ENCODE assay signal across 16 cellular contexts in the genomic region with DNA sequence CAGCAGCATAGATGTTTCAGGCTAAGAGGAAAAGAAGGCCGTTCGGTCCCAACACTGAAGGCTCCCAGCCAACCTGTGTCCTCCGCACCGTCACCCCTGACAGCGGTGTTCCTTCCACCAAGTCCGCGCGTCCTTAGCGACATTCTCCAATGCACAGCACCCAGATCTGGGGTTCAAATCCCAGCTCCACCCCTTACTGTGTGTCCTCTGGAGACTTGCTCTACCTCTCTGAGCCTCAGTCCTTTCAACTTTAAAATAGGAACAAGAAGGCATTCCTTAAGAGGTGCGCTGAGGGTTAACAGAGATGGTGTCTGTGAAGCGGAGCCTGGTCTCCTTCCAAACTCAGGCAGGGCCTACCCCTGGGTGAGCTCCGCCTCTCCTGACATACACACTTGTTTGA.
DNase-seq lines count a peak whose midpoint lies in the region; ATAC-seq, FAIRE-seq and TF ChIP-seq lines count a peak whose summit lies in the region.
"Had no signal": no experiment of that assay in that cellular context is flagged by ENCODE, and none has a peak within 500 bp of the region (broad histone marks: within the 10 kb centered on the region; RNA-seq: fewer than 3 reads in every experiment).

No MANE protein-coding gene starts in this region.

- no peak overlapping the region for H3K18ac ChIP-seq in H1 (ENCODE audit: extremely low read depth, low read length)

- H3K79me1 ChIP-seq in H1 (ENCODE audit: low read depth, low read length), result no peaks in the 10 kb centered on the region

- TF ChIP-seq CTCF in heart left ventricle (IDR thresholded peaks at IDR 0.05) (no peak), H1 (IDR thresholded peaks at IDR 0.05; ENCODE audit: control extremely low read depth in 1 of 3, insufficient read depth in 1 of 3, low read depth in 1 of 3, low read length in 3 of 3) (no peak), mesothelial cell of epicardium (IDR thresholded peaks at IDR 0.05; ENCODE audit: unreplicated experiment) (no peak), spleen (IDR thresholded peaks at IDR 0.05 in 8 of 11, conservative IDR thresholded peaks at IDR 0.05 in 3 of 11) (no peak)

- no peak for TF ChIP-seq EP300 in H1 (IDR thresholded peaks at IDR 0.05; ENCODE audit: borderline replicate concordance in 1 of 2, low read depth in 2 of 2, low read length in 2 of 2)

- no peak overlapping the region for H2BK120ac ChIP-seq in H1 (replicated peaks; ENCODE audit: low read depth, low read length)

- no peak overlapping the region for H3K56ac ChIP-seq in H1 (replicated peaks; ENCODE audit: insufficient read length, low read depth, low read length)

- FAIRE-seq in H1 (lab: Jason Lieb, UNC), result no peak

- H2BK15ac ChIP-seq in H1 (ENCODE audit: low read length), result 0 out of 2 replicates have a peak overlapping the region, but pooled peaks have one; percentile 1

- H2BK20ac ChIP-seq in H1 (ENCODE audit: low read length), result no peak overlapping the region

- TF ChIP-seq POLR2A in heart left ventricle (IDR thresholded peaks at IDR 0.05) (no peak), H1 (IDR thresholded peaks at IDR 0.05; ENCODE audit: control extremely low read depth in 1 of 2, low read depth in 2 of 2, low read length in 2 of 2) (no peak), spleen (IDR thresholded peaks at IDR 0.05) (no peak)

- peak overlapping the region; percentile 54 to 92 (median 71) for H3K27ac ChIP-seq in heart left ventricle
- no peak overlapping the region for H3K27ac ChIP-seq in H1 (ENCODE audit: low read depth, low read length)
- no peak overlapping the region for H3K27ac ChIP-seq in spleen
- H3K27ac ChIP-seq: 22Rv1, PC-9 had no signal

- no peaks in the 10 kb centered on the region for H3K9me3 Mint-ChIP-seq in mesothelial cell of epicardium
- H3K9me3 Mint-ChIP-seq: CD8-positive, alpha-beta memory T cell had no signal

- H3K36me3 Mint-ChIP-seq in mesothelial cell of epicardium, result no peaks in the 10 kb centered on the region
- H3K36me3 Mint-ChIP-seq: CD8-positive, alpha-beta memory T cell had no signal

- H3K27ac Mint-ChIP-seq in mesothelial cell of epicardium, result peak overlapping the region; percentile 95
- H3K27ac Mint-ChIP-seq: CD8-positive, alpha-beta memory T cell had no signal

- peaks cover 0 to 2% (median 0%) of the 10 kb centered on the region in 12 donors for H3K9me3 ChIP-seq in heart left ventricle
- no peaks in the 10 kb centered on the region for H3K9me3 ChIP-seq in H1 (ENCODE audit: insufficient read depth in 2 of 2, low read depth in 1 of 2, low read length in 1 of 2)
- H3K9me3 ChIP-seq in spleen, result peaks cover 0 to 3% (median 0%) of the 10 kb centered on the region in 8 donors

- no peak overlapping the region for H3K4me3 Mint-ChIP-seq in mesothelial cell of epicardium
- H3K4me3 Mint-ChIP-seq: CD8-positive, alpha-beta memory T cell had no signal

- CTCF ChIA-PET in H1 (lab: Charles Lee; ENCODE audit: partially characterized antibody), result no interaction called here

- no peak overlapping the region for H2BK5ac ChIP-seq in H1 (ENCODE audit: low read depth, low read length)

- no peak overlapping the region for H4K5ac ChIP-seq in H1 (ENCODE audit: insufficient read length, low read depth, low read length)

- POLR2A ChIA-PET in H1 (lab: Charles Lee; ENCODE audit: partially characterized antibody), result no interaction called here

- no peak overlapping the region for H4K91ac ChIP-seq in H1 (replicated peaks; ENCODE audit: insufficient read length, low read length)

- H2AK5ac ChIP-seq in H1 (ENCODE audit: low read depth, low read length), result no peak overlapping the region

- intact Hi-C loops in heart left ventricle (cut with DNase I), result loop anchor here in 1 of 10 donors (5.0 kb wide), 1 partner anchor 60 kb away; no protein-coding TSS in a partner anchor
- intact Hi-C loops in cardiac septum (cut with DNase I), result loop anchor here (2.0 to 10.0 kb wide), 2 partner anchors 65 to 363 kb away; no protein-coding TSS in a partner anchor
- intact Hi-C loops in spleen (cut with DNase I; ENCODE audit: low total_unique reads), result no loop called here

- peaks cover 0 to 45% (median 12%) of the 10 kb centered on the region in 12 donors for H3K4me1 ChIP-seq in heart left ventricle
- H3K4me1 ChIP-seq in H1 (replicated peaks in 1 of 4; ENCODE audit: control insufficient read depth in 3 of 4, insufficient read depth in 4 of 4, low read length in 3 of 4), result peaks cover 0 to 6% (median 5%) of the 10 kb centered on the region in 4 experiments; a peak in 3 of 7 replicates
- H3K4me1 ChIP-seq in spleen, result peaks cover 0 to 9% (median 0%) of the 10 kb centered on the region in 6 donors

- H3K4me3 ChIP-seq in heart left ventricle, result peak overlapping the region in 1 of 12 donors; percentile 3
- no peak overlapping the region for H3K4me3 ChIP-seq in H1 (ENCODE audit: extremely low read depth in 1 of 4, insufficient read depth in 2 of 4, low read depth in 3 of 4, low read length in 4 of 4)
- H3K4me3 ChIP-seq in spleen, result no peak overlapping the region
- H3K4me3 ChIP-seq: PC-9 had no signal

- no peak overlapping the region for H2BK12ac ChIP-seq in H1 (ENCODE audit: low read depth, low read length)

- ATAC-seq in heart left ventricle (no peak), HG02970 (IDR thresholded peaks at IDR 0.05; ENCODE audit: low FRiP score, unreplicated experiment) (no peak)

- no peak overlapping the region for H3K23ac ChIP-seq in H1 (ENCODE audit: insufficient read length)

- peaks cover 0 to 7% of the 10 kb centered on the region in 2 experiments for H4K20me1 ChIP-seq in H1 (replicated peaks in 1 of 2; ENCODE audit: control insufficient read depth in 1 of 2, insufficient read depth in 2 of 2, low read length in 2 of 2)

- 71 to 87% (median 78%) methylated on average over 12 of the region's 12 CpGs for WGBS in heart left ventricle, 4 donors
- WGBS in H1 (ENCODE audit: extremely low coverage in 1 of 2, insufficient coverage in 1 of 2, insufficient read length in 1 of 2, insufficient replicate concordance in 2 of 2, low coverage in 1 of 2, low lambda C conversion rate in 2 of 2, missing lambda C conversion rate in 1 of 2), 2 experiments, result 86% methylated on average over 10 of the region's 12 CpGs; no CpG with 5 or more reads in 1 of the 2 experiments
- 83 to 95% (median 86%) methylated on average over 11 to 12 of the region's 12 CpGs for WGBS in spleen, 5 donors

- H3K4ac ChIP-seq in H1 (replicated peaks; ENCODE audit: insufficient read length, low read depth, low read length), result no peak overlapping the region

- H3K27me3 Mint-ChIP-seq in mesothelial cell of epicardium (ENCODE audit: low read depth), result peaks cover 3% of the 10 kb centered on the region

- no peak overlapping the region for H2AFZ ChIP-seq in H1 (ENCODE audit: low read length)
- H2AFZ ChIP-seq: PC-9 had no signal

- H3K14ac ChIP-seq in H1 (ENCODE audit: insufficient read length), result no peak overlapping the region

- H3K9ac ChIP-seq in H1 (replicated peaks in 1 of 4; ENCODE audit: extremely low read depth in 1 of 4, low read depth in 3 of 4, low read length in 3 of 4), result no peak overlapping the region

- peaks cover 42% of the 10 kb centered on the region for H3K4me1 Mint-ChIP-seq in mesothelial cell of epicardium
- H3K4me1 Mint-ChIP-seq: CD8-positive, alpha-beta memory T cell had no signal

- no peak overlapping the region for H4K8ac ChIP-seq in H1 (ENCODE audit: extremely low read depth, insufficient read depth, low read length)

- no peaks in the 10 kb centered on the region for H3K79me2 ChIP-seq in H1 (ENCODE audit: control insufficient read depth in 1 of 2, insufficient read depth in 2 of 2, low read length in 2 of 2)

- H3K36me3 ChIP-seq in heart left ventricle, result no peaks in the 10 kb centered on the region
- no peaks in the 10 kb centered on the region for H3K36me3 ChIP-seq in H1 (ENCODE audit: control insufficient read depth in 2 of 4, insufficient read depth in 4 of 4, low read length in 3 of 4)
- no peaks in the 10 kb centered on the region for H3K36me3 ChIP-seq in spleen

- TF ChIP-seq RAD21 in H1 (IDR thresholded peaks at IDR 0.05 in 1 of 2, conservative IDR thresholded peaks at IDR 0.05 in 1 of 2; ENCODE audit: low read depth in 2 of 2, low read length in 2 of 2), result no peak

- H3K27me3 ChIP-seq in heart left ventricle (peaks cover 0 to 25% (median 13%) of the 10 kb centered on the region in 9 donors), H1 (replicated peaks in 1 of 4; ENCODE audit: control insufficient read depth in 3 of 4, extremely low read depth in 1 of 4, insufficient read depth in 3 of 4, low read length in 3 of 4) (peaks cover 0 to 15% (median 8%) of the 10 kb centered on the region in 4 experiments; a peak in 4 of 7 replicates), spleen (replicated peaks in 1 of 7) (peaks cover 0 to 75% (median 6%) of the 10 kb centered on the region in 7 donors)

- no peak overlapping the region for H3K4me2 ChIP-seq in H1 (ENCODE audit: insufficient read depth in 1 of 2, low read depth in 2 of 2, low read length in 2 of 2)
- H3K4me2 ChIP-seq: PC-9 had no signal

- no peak for DNase-seq in heart left ventricle
- no peak for DNase-seq in cardiac septum (ENCODE audit: low spot score)
- DNase-seq in H1 (ENCODE audit: low read depth in 1 of 2, low spot score in 2 of 2), result no peak
- no peak for DNase-seq in mesothelial cell of epicardium (ENCODE audit: low spot score in 2 of 2, unreplicated experiment in 2 of 2)
- DNase-seq in spleen, result peak; percentile 45
- no peak for DNase-seq in kidney glomerular epithelial cell (lab: John Stamatoyannopoulos, UW)
- no peak for DNase-seq in GOT3 (lab: John Stamatoyannopoulos, UW)
- DNase-seq: CD8-positive, alpha-beta memory T cell; H7; Kasumi-1; NCI-H1930; NCI-H2171 treated with DMSO at 0.1 percent for 48 hours; NCI-H774; PC-9 had no signal

- H3K23me2 ChIP-seq in H1 (ENCODE audit: low read depth, low read length), result peaks cover 2% of the 10 kb centered on the region; the same call in 1 of the 2 replicates

TF ChIP-seq in H1, 55 proteins besides CTCF, POLR2A, EP300 and RAD21:
- TF ChIP-seq SP2 (IDR thresholded peaks at IDR 0.05; ENCODE audit: low read length) (no peak), KDM1A (IDR thresholded peaks at IDR 0.05; ENCODE audit: borderline replicate concordance, low read length) (peak; percentile 82; the same call in 1 of the 2 replicates)

Comparison
In these comparisons a context has a peak if more than half of its experiments do, and no peak if none do; other contexts are left out.
1. H3K27ac ChIP-seq: peak in heart left ventricle (12 of 12); none in H1 (single experiment) and spleen (0 of 8).